25 cellular contexts compared by ENCODE assay signal in genomic region chr10:11721813-11722212, GRCh38. TPM values are rescaled to one million over a fixed set of nuclear protein-coding genes. Genes with fewer than 3 reads are reported as not detected.
DNase-seq lines count a peak whose midpoint lies in the region; ATAC-seq, FAIRE-seq and TF ChIP-seq lines count a peak whose summit lies in the region.
"Had no signal": no experiment of that assay in that cellular context is flagged by ENCODE, and none has a peak within 500 bp of the region (broad histone marks: within the 10 kb centered on the region; RNA-seq: fewer than 3 reads in every experiment).

No MANE protein-coding gene starts in this region.

- no peaks in the 10 kb centered on the region for H3K27me3 ChIP-seq in BLaER1
- no peaks in the 10 kb centered on the region for H3K27me3 ChIP-seq in K562 (ENCODE audit: control insufficient read depth in 2 of 2, insufficient read depth in 2 of 2, low read length in 2 of 2)
- no peaks in the 10 kb centered on the region for H3K27me3 ChIP-seq in H9 (ENCODE audit: insufficient read depth, low read length)

- H4K20me1 ChIP-seq in BLaER1: no peaks in the 10 kb centered on the region
- no peaks in the 10 kb centered on the region for H4K20me1 ChIP-seq in K562 (replicated peaks; ENCODE audit: control insufficient read depth, insufficient read depth, low read length)
- no peaks in the 10 kb centered on the region for H4K20me1 ChIP-seq in H9 (ENCODE audit: control insufficient read depth, insufficient read depth, insufficient read length)

- no peak overlapping the region for H2BK15ac ChIP-seq in H9 (ENCODE audit: low read depth, low read length)

- no peak for TF ChIP-seq CTCF in K562 (IDR thresholded peaks at IDR 0.05 in 2 of 3, conservative IDR thresholded peaks at IDR 0.05 in 1 of 3; ENCODE audit: insufficient read depth in 2 of 3, low read depth in 1 of 3, low read length in 3 of 3)
- no peak for TF ChIP-seq CTCF in H9 (conservative IDR thresholded peaks at IDR 0.05)

- H3K9me1 ChIP-seq in K562 (ENCODE audit: control insufficient read depth, insufficient read depth, low read length): no peaks in the 10 kb centered on the region

- no peak for FAIRE-seq in K562 (lab: Jason Lieb, UNC)
- FAIRE-seq: A549, D721Med, GM12892, H1 had no signal

- H3T11ph ChIP-seq in H9 (ENCODE audit: low read length): no peak overlapping the region

- H4K8ac ChIP-seq in H9 (replicated peaks; ENCODE audit: insufficient read length, low read depth, low read length): no peak overlapping the region

- no peaks in the 10 kb centered on the region for H3K23me2 ChIP-seq in H9 (ENCODE audit: insufficient read length, low read depth, low read length, poor library complexity, severe bottlenecking)

- no peak for TF ChIP-seq RAD21 in K562 (CRISPR knock-in tag; conservative IDR thresholded peaks at IDR 0.05 in 1 of 2, IDR thresholded peaks at IDR 0.05 in 1 of 2)

- no peaks in the 10 kb centered on the region for H3K79me1 ChIP-seq in H9 (ENCODE audit: insufficient read depth, low read depth, low read length, poor library complexity, severe bottlenecking)

- H3K27ac ChIP-seq in BLaER1 (no peak overlapping the region), K562 (ENCODE audit: extremely low read depth, low read depth, low read length) (no peak overlapping the region), H9 (ENCODE audit: insufficient read length, low read depth, low read length) (no peak overlapping the region)
- H3K27ac ChIP-seq: A549, C4-2B, GM23248 had no signal

- no peak overlapping the region for H4K5ac ChIP-seq in H9 (ENCODE audit: insufficient read length, low read depth, low read length)

- H3K4me1 Mint-ChIP-seq in naive B cell (peaks cover 38 to 57% (median 39%) of the 10 kb centered on the region in 3 donors), H9 (peaks cover 0 to 4% of the 10 kb centered on the region in 2 experiments; a peak in 1 of 4 replicates)

- H3K4me3 ChIP-seq in BLaER1: no peak overlapping the region
- H3K4me3 ChIP-seq in K562: no peak overlapping the region
- H3K4me3 ChIP-seq: A549, GM23248 had no signal

- intact Hi-C loops in K562 (cut with micrococcal nuclease): loop anchor here (2.0 kb wide), 1 partner anchor 207 kb away; no protein-coding TSS in a partner anchor

- H3K36me3 ChIP-seq in BLaER1 (no peaks in the 10 kb centered on the region), K562 (ENCODE audit: control insufficient read depth, insufficient read depth, low read length) (no peaks in the 10 kb centered on the region)
- H3K36me3 ChIP-seq: BE2C had no signal

- CTCF ChIA-PET in K562 (lab: Yijun Ruan, JAX; ENCODE audit: low intra/inter-chr PET ratio): no interaction called here

- POLR2A ChIA-PET in K562 (lab: Yijun Ruan, JAX): interaction anchor here (0.7 to 1.3 kb wide), 3 partner anchors 17 to 228 kb away, joined by 3 read pairs; no protein-coding TSS in a partner anchor

- no peaks in the 10 kb centered on the region for H3K36me3 Mint-ChIP-seq in naive B cell
- H3K36me3 Mint-ChIP-seq in H9 (ENCODE audit: insufficient read depth in 1 of 3, low read depth in 3 of 3): no peaks in the 10 kb centered on the region

- TF ChIP-seq EP300 in K562 (IDR thresholded peaks at IDR 0.05; ENCODE audit: low read length): no peak

- H3K27ac Mint-ChIP-seq in naive B cell (peak overlapping the region in 4 of 6 donors; percentile 46 to 94 (median 78)), H9 (no peak overlapping the region)
- H3K27ac Mint-ChIP-seq: CD4-positive, alpha-beta T cell had no signal

- no peak overlapping the region for H3K23ac ChIP-seq in H9 (ENCODE audit: insufficient read length, low read depth, low read length)

- no peak overlapping the region for H3K4ac ChIP-seq in H9 (ENCODE audit: low read depth, low read length)

- no peak overlapping the region for H2AK5ac ChIP-seq in H9 (ENCODE audit: insufficient read length, low read length)

- H3K18ac ChIP-seq in H9 (ENCODE audit: insufficient read length, low read depth, low read length): no peak overlapping the region

- H3K4me2 ChIP-seq in BLaER1: peak overlapping the region; percentile 64
- no peak overlapping the region for H3K4me2 ChIP-seq in K562 (ENCODE audit: insufficient read depth, low read length)
- H3K4me2 ChIP-seq in H9 (ENCODE audit: insufficient read depth, insufficient read length, low read length): no peak overlapping the region
- H3K4me2 ChIP-seq: A549 had no signal

- no peak overlapping the region for H2BK12ac ChIP-seq in H9 (ENCODE audit: insufficient read length, low read depth, low read length)

- TF ChIP-seq POLR2A in K562 (conservative IDR thresholded peaks at IDR 0.05): no peak

- in situ Hi-C loops in K562 (cut with MboI): loop anchor here (5.0 kb wide), 1 partner anchor 205 kb away; no protein-coding TSS in a partner anchor

- H2AFZ ChIP-seq in K562 (ENCODE audit: low read depth, low read length) (no peak overlapping the region), H9 (ENCODE audit: low read length) (no peak overlapping the region)
- H2AFZ ChIP-seq: GM23248 had no signal

- no peak overlapping the region for H2BK20ac ChIP-seq in H9 (ENCODE audit: low read depth, low read length, poor library complexity, severe bottlenecking)

- 41% methylated on average over 3 of the region's 3 CpGs for WGBS in K562 (ENCODE audit: insufficient coverage, low coverage, missing lambda C conversion rate)
- no CpG with 5 or more reads among the region's 3 CpGs for WGBS in H9 (ENCODE audit: extremely low coverage, insufficient read length, low lambda C conversion rate)

- DNase-seq in CD1c-positive myeloid dendritic cell (ENCODE audit: extremely low spot score) (peak; percentile 53), K562 (ENCODE audit: extremely low read depth in 1 of 4, low spot score in 3 of 4) (no peak), naive B cell (no peak), H9 (no peak)
- no peak for DNase-seq in activated naive CD4-positive, alpha-beta T cell (lab: John Stamatoyannopoulos, UW)
- DNase-seq: 8988T; ACHN; AML-193; BE2C; CD4-positive, alpha-beta T cell; CD8-positive, alpha-beta memory T cell; DMS 273 treated with DMSO at 0.1 percent for 48 hours; DMS79; EL; GF-D8; GM23248; H7 had no signal

- H3K4me3 Mint-ChIP-seq in naive B cell (no peak overlapping the region), H9 (no peak overlapping the region)
- H3K4me3 Mint-ChIP-seq: CD4-positive, alpha-beta T cell; CD8-positive, alpha-beta memory T cell had no signal

- H3K9me3 ChIP-seq in BLaER1 (peaks cover 7% of the 10 kb centered on the region), K562 (replicated peaks; ENCODE audit: control insufficient read depth, insufficient read depth, low read depth, low read length) (no peaks in the 10 kb centered on the region), H9 (ENCODE audit: control insufficient read depth, low read depth, low read length) (no peaks in the 10 kb centered on the region)
- H3K9me3 ChIP-seq: BE2C had no signal

- H4K91ac ChIP-seq in H9 (ENCODE audit: insufficient read length, low read depth, low read length): no peak overlapping the region

- H3K4me1 ChIP-seq in BLaER1 (peaks cover 13% of the 10 kb centered on the region), K562 (replicated peaks in 1 of 2; ENCODE audit: control insufficient read depth in 2 of 2, insufficient read depth in 2 of 2, low read length in 2 of 2) (peaks cover 0 to 15% of the 10 kb centered on the region in 2 experiments; a peak in 4 of 5 replicates), H9 (ENCODE audit: insufficient read depth, low read length) (no peaks in the 10 kb centered on the region)
- H3K4me1 ChIP-seq: A549, BE2C had no signal

- H3K27me3 Mint-ChIP-seq in naive B cell (no peaks in the 10 kb centered on the region), H9 (ENCODE audit: low read depth) (no peaks in the 10 kb centered on the region; the same call in 1 of the 2 replicates)
- H3K27me3 Mint-ChIP-seq: CD4-positive, alpha-beta T cell had no signal

- no peak overlapping the region for H3K9ac ChIP-seq in BLaER1
- H3K9ac ChIP-seq in K562 (ENCODE audit: insufficient read depth in 1 of 2, low read depth in 2 of 2, low read length in 2 of 2): no peak overlapping the region
- H3K9ac ChIP-seq in H9 (ENCODE audit: extremely low read depth, insufficient read length, low read length): no peak overlapping the region
- H3K9ac ChIP-seq: GM23248 had no signal

- no peak overlapping the region for H2BK5ac ChIP-seq in H9 (ENCODE audit: insufficient read length, low read length)

- ATAC-seq in K562 (no peak), naive B cell (ENCODE audit: low read depth in 2 of 2) (no peak), GM21576 (IDR thresholded peaks at IDR 0.05; ENCODE audit: unreplicated experiment) (no peak)
- ATAC-seq: A549, HCT116 had no signal

- no peak overlapping the region for H3K14ac ChIP-seq in H9 (ENCODE audit: insufficient read depth, low read length)

- no peak overlapping the region for H3K56ac ChIP-seq in H9 (ENCODE audit: insufficient read length, low read depth, low read length)

- H2BK120ac ChIP-seq in H9 (ENCODE audit: low read depth, low read length, poor library complexity, severe bottlenecking): no peak overlapping the region

- no TSS peak for BruUV-seq in K562 (replicated peaks; lab: Mats Ljungman, UMichigan)

- H3K79me2 ChIP-seq in K562 (ENCODE audit: control insufficient read depth, insufficient read depth, low read length): no peaks in the 10 kb centered on the region
- H3K79me2 ChIP-seq in H9 (ENCODE audit: insufficient read depth, low read length): no peaks in the 10 kb centered on the region

- H3K9me3 Mint-ChIP-seq in naive B cell (peaks cover 0 to 1% (median 0%) of the 10 kb centered on the region in 7 donors), H9 (no peaks in the 10 kb centered on the region)
- H3K9me3 Mint-ChIP-seq: CD4-positive, alpha-beta T cell had no signal

RNA-seq across cellular contexts. Expression of gene ECHDC3, which starts 20.4 kb away (rescaled TPM):
- 4.0 and 10.2 TPM in 2 replicates for total RNA-seq in K562 (2011; cell fraction: chromatin; rRNA removed; ENCODE audit: low replicate concordance)
- 9.7 and 10.3 TPM in 2 replicates for total RNA-seq in K562 (2011; cell fraction: nucleolus; rRNA removed)
- total RNA-seq in K562 (2011; cell fraction: nucleoplasm; rRNA removed): 5.5 and 5.7 TPM in 2 replicates
- 19.4 and 25.7 TPM in 2 replicates for total RNA-seq in K562 (2014; rRNA removed)
- total RNA-seq in K562 (2014; rRNA removed; fragmentation: Illumina TruSeq; extraction: Trizol): 8.9 and 9.0 TPM in 2 replicates
- total RNA-seq in K562 (2015; rRNA removed; fragmentation: Illumina TruSeq; extraction: Trizol): 12.6 and 14.0 TPM in 2 replicates
- 17.3 and 17.9 TPM in 2 replicates for total RNA-seq in K562 (2021)
- 16.1 and 21.9 TPM in 2 replicates for polyA plus RNA-seq in K562 (2011; rRNA removed)
- 17.5 and 35.2 TPM in 2 replicates for polyA plus RNA-seq in K562 (2011; cell fraction: cytosol; rRNA removed)
- polyA plus RNA-seq in K562 (2011; cell fraction: nucleus; rRNA removed): 14.3 and 27.7 TPM in 2 replicates
- 8.6 and 12.1 TPM in 2 replicates for polyA plus RNA-seq in K562 (2012)
- 15.7 and 17.1 TPM in 2 replicates for polyA plus RNA-seq in K562 (2014; fragmentation: Illumina TruSeq; extraction: Trizol)
- polyA plus RNA-seq in K562 (2014; fragmentation: Nextera tagmentation; extraction: Ambion mirVana): under 1 TPM; 0.53 to 0.67 TPM
- polyA plus RNA-seq in K562 (2014; rRNA removed): 10.0 and 17.7 TPM in 2 replicates
- polyA minus RNA-seq in K562 (2011; rRNA and poly(A)+ RNA removed): 8.7 and 16.4 TPM in 2 replicates
- polyA minus RNA-seq in K562 (2011; cell fraction: cytosol; rRNA and poly(A)+ RNA removed): 7.0 and 9.4 TPM in 2 replicates
- 7.4 and 10.4 TPM in 2 replicates for polyA minus RNA-seq in K562 (2011; cell fraction: nucleus; rRNA and poly(A)+ RNA removed)
- 1 to 10 TPM; 1.1 to 2.8 (median 2.0) TPM for polyA plus RNA-seq in naive B cell (ENCODE audit: low read depth in 6 of 6)
- total RNA-seq in H9 (2021): 8.0 and 9.3 TPM in 2 replicates

Comparison
In these comparisons a context has a peak if more than half of its experiments do, and no peak if none do; other contexts are left out.
1. H3K27ac Mint-ChIP-seq: peak in naive B cell (4 of 6); none in H9 (0 of 3).